In the genomic region with DNA sequence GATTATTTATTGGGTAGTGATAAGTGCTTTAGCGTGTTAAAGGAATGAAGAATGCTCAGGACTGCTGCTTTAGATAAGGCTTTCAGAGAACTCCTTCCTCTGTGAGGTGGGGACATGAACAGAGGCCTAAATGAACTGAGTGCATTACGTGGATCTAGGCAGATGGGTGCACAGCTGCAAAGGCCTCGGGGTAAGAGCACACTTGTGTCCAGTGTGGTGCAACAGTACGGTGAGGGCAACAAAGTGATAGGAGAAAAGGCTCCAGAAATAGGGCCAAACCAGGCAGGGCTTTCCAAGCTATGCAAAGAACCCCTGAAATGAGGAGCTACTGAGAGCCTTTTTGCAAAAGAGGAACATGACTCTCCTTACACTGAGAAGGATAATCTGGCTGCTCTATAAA, we compare ENCODE assay signal across 1 cellular context.
TF ChIP-seq lines count a peak whose summit lies in the region.

No MANE protein-coding gene starts in this region.

TF ChIP-seq in GM23338, 12 proteins besides CTCF, POLR2A, EP300 and RAD21 (continued from another document):
- TF ChIP-seq, protein P1, sequence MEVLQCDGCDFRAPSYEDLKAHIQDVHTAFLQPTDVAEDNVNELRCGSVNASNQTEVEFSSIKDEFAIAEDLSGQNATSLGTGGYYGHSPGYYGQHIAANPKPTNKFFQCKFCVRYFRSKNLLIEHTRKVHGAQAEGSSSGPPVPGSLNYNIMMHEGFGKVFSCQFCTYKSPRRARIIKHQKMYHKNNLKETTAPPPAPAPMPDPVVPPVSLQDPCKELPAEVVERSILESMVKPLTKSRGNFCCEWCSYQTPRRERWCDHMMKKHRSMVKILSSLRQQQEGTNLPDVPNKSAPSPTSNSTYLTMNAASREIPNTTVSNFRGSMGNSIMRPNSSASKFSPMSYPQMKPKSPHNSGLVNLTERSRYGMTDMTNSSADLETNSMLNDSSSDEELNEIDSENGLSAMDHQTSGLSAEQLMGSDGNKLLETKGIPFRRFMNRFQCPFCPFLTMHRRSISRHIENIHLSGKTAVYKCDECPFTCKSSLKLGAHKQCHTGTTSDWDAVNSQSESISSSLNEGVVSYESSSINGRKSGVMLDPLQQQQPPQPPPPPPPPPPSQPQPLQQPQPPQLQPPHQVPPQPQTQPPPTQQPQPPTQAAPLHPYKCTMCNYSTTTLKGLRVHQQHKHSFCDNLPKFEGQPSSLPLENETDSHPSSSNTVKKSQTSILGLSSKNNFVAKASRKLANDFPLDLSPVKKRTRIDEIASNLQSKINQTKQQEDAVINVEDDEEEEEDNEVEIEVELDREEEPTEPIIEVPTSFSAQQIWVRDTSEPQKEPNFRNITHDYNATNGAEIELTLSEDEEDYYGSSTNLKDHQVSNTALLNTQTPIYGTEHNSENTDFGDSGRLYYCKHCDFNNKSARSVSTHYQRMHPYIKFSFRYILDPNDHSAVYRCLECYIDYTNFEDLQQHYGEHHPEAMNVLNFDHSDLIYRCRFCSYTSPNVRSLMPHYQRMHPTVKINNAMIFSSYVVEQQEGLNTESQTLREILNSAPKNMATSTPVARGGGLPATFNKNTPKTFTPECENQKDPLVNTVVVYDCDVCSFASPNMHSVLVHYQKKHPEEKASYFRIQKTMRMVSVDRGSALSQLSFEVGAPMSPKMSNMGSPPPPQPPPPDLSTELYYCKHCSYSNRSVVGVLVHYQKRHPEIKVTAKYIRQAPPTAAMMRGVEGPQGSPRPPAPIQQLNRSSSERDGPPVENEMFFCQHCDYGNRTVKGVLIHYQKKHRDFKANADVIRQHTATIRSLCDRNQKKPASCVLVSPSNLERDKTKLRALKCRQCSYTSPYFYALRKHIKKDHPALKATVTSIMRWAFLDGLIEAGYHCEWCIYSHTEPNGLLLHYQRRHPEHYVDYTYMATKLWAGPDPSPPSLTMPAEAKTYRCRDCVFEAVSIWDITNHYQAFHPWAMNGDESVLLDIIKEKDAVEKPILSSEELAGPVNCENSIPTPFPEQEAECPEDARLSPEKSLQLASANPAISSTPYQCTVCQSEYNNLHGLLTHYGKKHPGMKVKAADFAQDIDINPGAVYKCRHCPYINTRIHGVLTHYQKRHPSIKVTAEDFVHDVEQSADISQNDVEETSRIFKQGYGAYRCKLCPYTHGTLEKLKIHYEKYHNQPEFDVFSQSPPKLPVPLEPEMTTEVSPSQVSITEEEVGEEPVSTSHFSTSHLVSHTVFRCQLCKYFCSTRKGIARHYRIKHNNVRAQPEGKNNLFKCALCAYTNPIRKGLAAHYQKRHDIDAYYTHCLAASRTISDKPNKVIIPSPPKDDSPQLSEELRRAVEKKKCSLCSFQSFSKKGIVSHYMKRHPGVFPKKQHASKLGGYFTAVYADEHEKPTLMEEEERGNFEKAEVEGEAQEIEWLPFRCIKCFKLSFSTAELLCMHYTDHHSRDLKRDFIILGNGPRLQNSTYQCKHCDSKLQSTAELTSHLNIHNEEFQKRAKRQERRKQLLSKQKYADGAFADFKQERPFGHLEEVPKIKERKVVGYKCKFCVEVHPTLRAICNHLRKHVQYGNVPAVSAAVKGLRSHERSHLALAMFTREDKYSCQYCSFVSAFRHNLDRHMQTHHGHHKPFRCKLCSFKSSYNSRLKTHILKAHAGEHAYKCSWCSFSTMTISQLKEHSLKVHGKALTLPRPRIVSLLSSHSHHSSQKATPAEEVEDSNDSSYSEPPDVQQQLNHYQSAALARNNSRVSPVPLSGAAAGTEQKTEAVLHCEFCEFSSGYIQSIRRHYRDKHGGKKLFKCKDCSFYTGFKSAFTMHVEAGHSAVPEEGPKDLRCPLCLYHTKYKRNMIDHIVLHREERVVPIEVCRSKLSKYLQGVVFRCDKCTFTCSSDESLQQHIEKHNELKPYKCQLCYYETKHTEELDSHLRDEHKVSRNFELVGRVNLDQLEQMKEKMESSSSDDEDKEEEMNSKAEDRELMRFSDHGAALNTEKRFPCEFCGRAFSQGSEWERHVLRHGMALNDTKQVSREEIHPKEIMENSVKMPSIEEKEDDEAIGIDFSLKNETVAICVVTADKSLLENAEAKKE (CRISPR knock-in tag; IDR thresholded peaks at IDR 0.05), result no peak
- TF ChIP-seq JUNB (IDR thresholded peaks at IDR 0.05; ENCODE audit: unreplicated experiment) (no peak), CREB1 (CRISPR knock-in tag; IDR thresholded peaks at IDR 0.05; ENCODE audit: low read depth) (no peak), POLR2AphosphoS5 (IDR thresholded peaks at IDR 0.05; ENCODE audit: low read depth) (no peak), EZH2 (IDR thresholded peaks at IDR 0.05; ENCODE audit: low read depth, unreplicated experiment) (no peak), STAT1 (IDR thresholded peaks at IDR 0.05; ENCODE audit: unreplicated experiment) (no peak), ZNF331 (CRISPR knock-in tag; IDR thresholded peaks at IDR 0.05; ENCODE audit: low read depth) (no peak), NANOG (IDR thresholded peaks at IDR 0.05; ENCODE audit: borderline replicate concordance) (no peak), ZNF114 (CRISPR knock-in tag; IDR thresholded peaks at IDR 0.05) (no peak)
- TF ChIP-seq, protein P2, sequence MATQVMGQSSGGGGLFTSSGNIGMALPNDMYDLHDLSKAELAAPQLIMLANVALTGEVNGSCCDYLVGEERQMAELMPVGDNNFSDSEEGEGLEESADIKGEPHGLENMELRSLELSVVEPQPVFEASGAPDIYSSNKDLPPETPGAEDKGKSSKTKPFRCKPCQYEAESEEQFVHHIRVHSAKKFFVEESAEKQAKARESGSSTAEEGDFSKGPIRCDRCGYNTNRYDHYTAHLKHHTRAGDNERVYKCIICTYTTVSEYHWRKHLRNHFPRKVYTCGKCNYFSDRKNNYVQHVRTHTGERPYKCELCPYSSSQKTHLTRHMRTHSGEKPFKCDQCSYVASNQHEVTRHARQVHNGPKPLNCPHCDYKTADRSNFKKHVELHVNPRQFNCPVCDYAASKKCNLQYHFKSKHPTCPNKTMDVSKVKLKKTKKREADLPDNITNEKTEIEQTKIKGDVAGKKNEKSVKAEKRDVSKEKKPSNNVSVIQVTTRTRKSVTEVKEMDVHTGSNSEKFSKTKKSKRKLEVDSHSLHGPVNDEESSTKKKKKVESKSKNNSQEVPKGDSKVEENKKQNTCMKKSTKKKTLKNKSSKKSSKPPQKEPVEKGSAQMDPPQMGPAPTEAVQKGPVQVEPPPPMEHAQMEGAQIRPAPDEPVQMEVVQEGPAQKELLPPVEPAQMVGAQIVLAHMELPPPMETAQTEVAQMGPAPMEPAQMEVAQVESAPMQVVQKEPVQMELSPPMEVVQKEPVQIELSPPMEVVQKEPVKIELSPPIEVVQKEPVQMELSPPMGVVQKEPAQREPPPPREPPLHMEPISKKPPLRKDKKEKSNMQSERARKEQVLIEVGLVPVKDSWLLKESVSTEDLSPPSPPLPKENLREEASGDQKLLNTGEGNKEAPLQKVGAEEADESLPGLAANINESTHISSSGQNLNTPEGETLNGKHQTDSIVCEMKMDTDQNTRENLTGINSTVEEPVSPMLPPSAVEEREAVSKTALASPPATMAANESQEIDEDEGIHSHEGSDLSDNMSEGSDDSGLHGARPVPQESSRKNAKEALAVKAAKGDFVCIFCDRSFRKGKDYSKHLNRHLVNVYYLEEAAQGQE (IDR thresholded peaks at IDR 0.05; ENCODE audit: unreplicated experiment), result no peak
- TF ChIP-seq, protein P3, sequence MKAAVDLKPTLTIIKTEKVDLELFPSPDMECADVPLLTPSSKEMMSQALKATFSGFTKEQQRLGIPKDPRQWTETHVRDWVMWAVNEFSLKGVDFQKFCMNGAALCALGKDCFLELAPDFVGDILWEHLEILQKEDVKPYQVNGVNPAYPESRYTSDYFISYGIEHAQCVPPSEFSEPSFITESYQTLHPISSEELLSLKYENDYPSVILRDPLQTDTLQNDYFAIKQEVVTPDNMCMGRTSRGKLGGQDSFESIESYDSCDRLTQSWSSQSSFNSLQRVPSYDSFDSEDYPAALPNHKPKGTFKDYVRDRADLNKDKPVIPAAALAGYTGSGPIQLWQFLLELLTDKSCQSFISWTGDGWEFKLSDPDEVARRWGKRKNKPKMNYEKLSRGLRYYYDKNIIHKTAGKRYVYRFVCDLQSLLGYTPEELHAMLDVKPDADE (IDR thresholded peaks at IDR 0.05), result no peak
